15 cellular contexts compared by ENCODE assay signal in genomic region chr4:82630079-82630478, GRCh38.
DNase-seq lines count a peak whose midpoint lies in the region; ATAC-seq and TF ChIP-seq lines count a peak whose summit lies in the region.
"Had no signal": no experiment of that assay in that cellular context is flagged by ENCODE, and none has a peak within 500 bp of the region (broad histone marks: within the 10 kb centered on the region; RNA-seq: fewer than 3 reads in every experiment).

No MANE protein-coding gene starts in this region.

- ATAC-seq in HG03139 (IDR thresholded peaks at IDR 0.05; ENCODE audit: unreplicated experiment) = no peak

- TF ChIP-seq CTCF in HEK293 (tag by site-specific recombination; IDR thresholded peaks at IDR 0.05) (no peak), VCaP (conservative IDR thresholded peaks at IDR 0.05) (no peak), PC-9 (conservative IDR thresholded peaks at IDR 0.05) (no peak)

- CTCF ChIA-PET in HEK293 (lab: Yijun Ruan, JAX) = interaction anchor here (0.7 to 0.8 kb wide), 2 partner anchors 10 to 78 kb away, joined by 3 to 5 read pairs; no protein-coding TSS in a partner anchor
- CTCF ChIA-PET in PC-9 (lab: Charles Lee) = no interaction called here

- H3K4me2 ChIP-seq in PC-9 = no peak overlapping the region

- no peaks in the 10 kb centered on the region for H3K9me3 ChIP-seq in HEK293 (ENCODE audit: control insufficient read depth, insufficient read depth, low read depth, low read length)
- no peaks in the 10 kb centered on the region for H3K9me3 ChIP-seq in PC-9 (ENCODE audit: insufficient read depth, low read depth)
- H3K9me3 ChIP-seq: HAP-1 had no signal

- no peaks in the 10 kb centered on the region for H3K9me2 ChIP-seq in PC-9 (ENCODE audit: insufficient read depth)

- no peak overlapping the region for H3K4me3 ChIP-seq in HEK293 (ENCODE audit: low read depth, low read length)
- no peak overlapping the region for H3K4me3 ChIP-seq in PC-9
- H3K4me3 ChIP-seq: HAP-1 had no signal

- H3K27me3 ChIP-seq in PC-9 (ENCODE audit: insufficient read depth, low read depth) = no peaks in the 10 kb centered on the region

- H3K36me3 ChIP-seq in HEK293 (ENCODE audit: control insufficient read depth in 2 of 2, insufficient read depth in 1 of 2, low read length in 2 of 2) (peaks cover 0 to 4% of the 10 kb centered on the region in 2 experiments; a peak in 1 of 3 replicates), PC-9 (ENCODE audit: low read depth) (no peaks in the 10 kb centered on the region)
- H3K36me3 ChIP-seq: HAP-1 had no signal

- BruUV-seq in PC-9 (replicated peaks; lab: Mats Ljungman, UMichigan) = no TSS peak

- peak; percentile 11 for DNase-seq in foreskin melanocyte
- DNase-seq in pons (ENCODE audit: low spot score) = peak; percentile 82
- no peak for DNase-seq in NCI-H748 treated with DMSO at 0.1 percent for 48 hours (lab: John Stamatoyannopoulos, UW)
- no peak for DNase-seq in NCI-H2107 (lab: John Stamatoyannopoulos, UW)
- no peak for DNase-seq in PC-9
- DNase-seq: COR-L47, NCI-H1436, NCI-H2029 treated with DMSO at 0.1 percent for 48 hours, NCI-H82, SIG-M5 had no signal

- no peak overlapping the region for H3K27ac ChIP-seq in HEK293 (ENCODE audit: extremely low read depth, low read depth, low read length)
- H3K27ac ChIP-seq in VCaP = peak overlapping the region; percentile 67
- H3K27ac ChIP-seq in PC-9 = no peak overlapping the region
- H3K27ac ChIP-seq: HL-60 had no signal

- no peaks in the 10 kb centered on the region for H4K20me1 ChIP-seq in PC-9 (ENCODE audit: insufficient read depth)

- no peak overlapping the region for H2AFZ ChIP-seq in PC-9

- no peaks in the 10 kb centered on the region for H3K4me1 ChIP-seq in HEK293 (ENCODE audit: control insufficient read depth, insufficient read depth, low read length)
- no peaks in the 10 kb centered on the region for H3K4me1 ChIP-seq in PC-9 (replicated peaks; ENCODE audit: insufficient read depth)
- H3K4me1 ChIP-seq: HAP-1 had no signal

- POLR2A ChIA-PET in HEK293 (lab: Yijun Ruan, JAX) = no interaction called here
- POLR2A ChIA-PET in PC-9 (lab: Charles Lee; ENCODE audit: unreplicated experiment) = no interaction called here

- intact Hi-C loops in PC-9 (cut with micrococcal nuclease; ENCODE audit: unreplicated experiment) = no loop called here

- no peaks in the 10 kb centered on the region for H3K79me2 ChIP-seq in PC-9 (ENCODE audit: low read depth)

- no peaks in the 10 kb centered on the region for H3F3A ChIP-seq in PC-9 (ENCODE audit: insufficient read depth, low read depth)

TF ChIP-seq in HEK293, 187 proteins besides CTCF, POLR2A, EP300 and RAD21:
- TF ChIP-seq YY2 (tag by site-specific recombination; IDR thresholded peaks at IDR 0.05) (no peak), PRDM6 (tag by site-specific recombination; IDR thresholded peaks at IDR 0.05) (0 out of 2 replicates have a peak, but pooled peaks have one; percentile 13), ZIC2 (tag by site-specific recombination; IDR thresholded peaks at IDR 0.05) (no peak)

Comparison
In these comparisons a context has a peak if more than half of its experiments do, and no peak if none do; other contexts are left out.
1. DNase-seq: peak in foreskin melanocyte (single experiment) and pons (single experiment); none in NCI-H748 treated with DMSO at 0.1 percent for 48 hours (single experiment), NCI-H2107 (single experiment) and PC-9 (0 of 2).